ENCODE assay signal across 27 cellular contexts in the genomic region with DNA sequence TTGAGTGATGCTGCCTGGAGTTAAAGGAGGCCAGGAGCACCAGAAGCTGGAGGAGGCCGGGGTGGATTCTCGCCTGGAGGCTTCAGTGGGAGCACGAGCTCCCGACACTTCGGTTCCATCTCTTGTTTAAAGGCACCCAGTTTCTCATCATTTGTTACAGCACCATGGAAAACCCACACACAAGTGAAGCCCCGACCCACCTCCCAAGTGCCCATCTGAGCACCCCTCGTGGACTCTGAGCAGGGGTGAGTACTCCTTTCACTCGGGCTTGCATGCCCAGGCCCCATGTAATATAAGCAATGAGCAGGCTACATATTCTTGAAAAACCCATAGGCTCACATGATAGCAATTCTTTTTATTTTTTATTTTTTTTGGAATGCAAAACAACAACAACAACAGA.
"Had no signal": no experiment of that assay in that cellular context is flagged by ENCODE, and none has a peak within 500 bp of the region (broad histone marks: within the 10 kb centered on the region; RNA-seq: fewer than 3 reads in every experiment).

No MANE protein-coding gene starts in this region.

- DNase-seq: stimulated activated CD4-positive, alpha-beta T cell treated with anti-CD3 and anti-CD28 coated beads, Interleukin-2, amount 100 ng/mL, for 48 hours; stimulated activated CD4-positive, alpha-beta T cell treated with anti-CD3 and anti-CD28 coated beads, Interleukin-4, amount 100 ng/mL, for 1 hour; stimulated activated CD4-positive, alpha-beta T cell treated with anti-CD3 and anti-CD28 coated beads, Interleukin-4, amount 100 ng/mL, for 24 hours; stimulated activated CD4-positive, alpha-beta T cell treated with anti-CD3 and anti-CD28 coated beads, Interleukin-4, amount 100 ng/mL, for 4 hours; stimulated activated CD8-positive, alpha-beta memory T cell treated with anti-CD3 and anti-CD28 coated beads, Interleukin-4, amount 100 ng/mL, for 48 hours; stimulated activated naive B cell treated with anti-CD40 and anti-IgM and Interleukin-4, amounts not matched to agents 10 μg/mL and 1 μg/mL and 100 μg/mL, for 72 hours; stimulated activated naive CD4-positive, alpha-beta T cell; stimulated activated naive CD4-positive, alpha-beta T cell treated with Interleukin-2 at 50 U/mL for 16 hours; stimulated activated naive CD8-positive, alpha-beta T cell treated with anti-CD3 and anti-CD28 coated beads, Interleukin-15, amount 100 ng/mL, for 72 hours; stimulated activated naive CD8-positive, alpha-beta T cell treated with anti-CD3 and anti-CD28 coated beads, Interleukin-15, Interleukin-2, amounts not matched to agents 100 U/mL and 50 U/mL, for 24 hours; stomach; testis; thyroid gland; tibial artery; transverse colon; trophoblast cell; upper lobe of left lung; upper lobe of right lung; uterus had no signal

- H3K9me3 Mint-ChIP-seq: stimulated activated effector memory CD8-positive, alpha-beta T cell treated with anti-CD3 and anti-CD28 coated beads, Interleukin-12 subunit alpha, Interleukin-12 subunit beta, amount 100 ng/mL, for 72 hours; stimulated activated memory B cell treated with anti-CD40 and anti-IgM and Interleukin-4, amounts not matched to agents 10 μg/mL and 1 μg/mL and 100 μg/mL, for 72 hours; stimulated activated naive B cell treated with anti-CD40 and anti-IgM and Interleukin-4, amounts not matched to agents 10 μg/mL and 1 μg/mL and 100 μg/mL, for 72 hours; stimulated activated naive CD8-positive, alpha-beta T cell treated with anti-CD3 and anti-CD28 coated beads, Interleukin-15, amount 100 ng/mL, for 72 hours; stimulated activated naive CD8-positive, alpha-beta T cell treated with anti-CD3 and anti-CD28 coated beads, Interleukin-15, Interleukin-2, amounts not matched to agents 100 ng/mL and 50 ng/mL, for 24 hours had no signal

- H3K4me3 Mint-ChIP-seq: stimulated activated effector memory CD8-positive, alpha-beta T cell treated with anti-CD3 and anti-CD28 coated beads, Interleukin-12 subunit alpha, Interleukin-12 subunit beta, amount 100 ng/mL, for 72 hours; stimulated activated memory B cell treated with anti-CD40 and anti-IgM and Interleukin-4, amounts not matched to agents 10 μg/mL and 1 μg/mL and 100 μg/mL, for 72 hours; stimulated activated naive B cell treated with anti-CD40 and anti-IgM and Interleukin-4, amounts not matched to agents 10 μg/mL and 1 μg/mL and 100 μg/mL, for 72 hours; stimulated activated naive CD8-positive, alpha-beta T cell treated with anti-CD3 and anti-CD28 coated beads, Interleukin-15, amount 100 ng/mL, for 72 hours; stimulated activated naive CD8-positive, alpha-beta T cell treated with anti-CD3 and anti-CD28 coated beads, Interleukin-15, Interleukin-2, amounts not matched to agents 100 ng/mL and 50 ng/mL, for 24 hours; type B pancreatic cell had no signal

- H3K27ac Mint-ChIP-seq: stimulated activated effector memory CD8-positive, alpha-beta T cell treated with anti-CD3 and anti-CD28 coated beads, Interleukin-12 subunit alpha, Interleukin-12 subunit beta, amount 100 ng/mL, for 72 hours; stimulated activated memory B cell treated with anti-CD40 and anti-IgM and Interleukin-4, amounts not matched to agents 10 μg/mL and 1 μg/mL and 100 μg/mL, for 72 hours; stimulated activated naive B cell treated with anti-CD40 and anti-IgM and Interleukin-4, amounts not matched to agents 10 μg/mL and 1 μg/mL and 100 μg/mL, for 72 hours; stimulated activated naive CD8-positive, alpha-beta T cell treated with anti-CD3 and anti-CD28 coated beads, Interleukin-15, Interleukin-2, amounts not matched to agents 100 ng/mL and 50 ng/mL, for 24 hours; type B pancreatic cell had no signal

- H3K27me3 ChIP-seq: stomach, suprapubic skin, testis, thyroid gland, tibial artery, tibial nerve, transverse colon, upper lobe of left lung, upper lobe of right lung, uterus, vagina had no signal

- H3K4me1 Mint-ChIP-seq: stimulated activated effector memory CD8-positive, alpha-beta T cell treated with anti-CD3 and anti-CD28 coated beads, Interleukin-12 subunit alpha, Interleukin-12 subunit beta, amount 100 ng/mL, for 72 hours; stimulated activated memory B cell treated with anti-CD40 and anti-IgM and Interleukin-4, amounts not matched to agents 10 μg/mL and 1 μg/mL and 100 μg/mL, for 72 hours; stimulated activated naive B cell treated with anti-CD40 and anti-IgM and Interleukin-4, amounts not matched to agents 10 μg/mL and 1 μg/mL and 100 μg/mL, for 72 hours; stimulated activated naive CD8-positive, alpha-beta T cell treated with anti-CD3 and anti-CD28 coated beads, Interleukin-15, amount 100 ng/mL, for 72 hours had no signal

- H3K4me3 ChIP-seq: stomach, suprapubic skin, testis, thoracic aorta, thyroid gland, tibial artery, tibial nerve, transverse colon, upper lobe of left lung, upper lobe of right lung, uterus, vagina had no signal

- H3K27me3 Mint-ChIP-seq: stimulated activated memory B cell treated with anti-CD40 and anti-IgM and Interleukin-4, amounts not matched to agents 10 μg/mL and 1 μg/mL and 100 μg/mL, for 72 hours; stimulated activated naive CD8-positive, alpha-beta T cell treated with anti-CD3 and anti-CD28 coated beads, Interleukin-15, amount 100 ng/mL, for 72 hours; stimulated activated naive CD8-positive, alpha-beta T cell treated with anti-CD3 and anti-CD28 coated beads, Interleukin-15, Interleukin-2, amounts not matched to agents 100 ng/mL and 50 ng/mL, for 24 hours; type B pancreatic cell had no signal

- H3K9me3 ChIP-seq: stomach, suprapubic skin, testis, thoracic aorta, thyroid gland, tibial artery, tibial nerve, transverse colon, upper lobe of left lung, upper lobe of right lung, uterus, vagina had no signal

- H3K27ac ChIP-seq: stomach, suprapubic skin, testis, thoracic aorta, thyroid gland, tibial artery, tibial nerve, transverse colon, upper lobe of left lung, upper lobe of right lung, uterus, vagina had no signal

- H3K36me3 ChIP-seq: stomach, suprapubic skin, thoracic aorta, thyroid gland, tibial artery, tibial nerve, transverse colon, upper lobe of left lung, upper lobe of right lung, uterus, vagina had no signal

- H3K4me1 ChIP-seq: suprapubic skin, testis, thyroid gland, tibial artery, tibial nerve, transverse colon, upper lobe of left lung, upper lobe of right lung, uterus had no signal

- H3K36me3 Mint-ChIP-seq: stimulated activated effector memory CD8-positive, alpha-beta T cell treated with anti-CD3 and anti-CD28 coated beads, Interleukin-12 subunit alpha, Interleukin-12 subunit beta, amount 100 ng/mL, for 72 hours; stimulated activated memory B cell treated with anti-CD40 and anti-IgM and Interleukin-4, amounts not matched to agents 10 μg/mL and 1 μg/mL and 100 μg/mL, for 72 hours; stimulated activated naive B cell treated with anti-CD40 and anti-IgM and Interleukin-4, amounts not matched to agents 10 μg/mL and 1 μg/mL and 100 μg/mL, for 72 hours; type B pancreatic cell had no signal
